ENCODE assay signal across 17 cellular contexts in genomic region chr7:66269978-66270377, GRCh38.
DNase-seq lines count a peak whose midpoint lies in the region; ATAC-seq, FAIRE-seq and TF ChIP-seq lines count a peak whose summit lies in the region.
"Had no signal": no experiment of that assay in that cellular context is flagged by ENCODE, and none has a peak within 500 bp of the region (broad histone marks: within the 10 kb centered on the region; RNA-seq: fewer than 3 reads in every experiment).

No MANE protein-coding gene starts in this region.

- H3K9me1 ChIP-seq in K562 (ENCODE audit: control insufficient read depth, insufficient read depth, low read length), result no peaks in the 10 kb centered on the region

- H3K4me3 ChIP-seq in SK-N-MC (no peak overlapping the region), K562 (no peak overlapping the region)

- H4K20me1 ChIP-seq in K562 (replicated peaks; ENCODE audit: control insufficient read depth, insufficient read depth, low read length), result no peaks in the 10 kb centered on the region

- DNase-seq in SK-N-MC (ENCODE audit: low read depth, low spot score) (no peak), K562 (ENCODE audit: extremely low read depth in 1 of 4, low spot score in 3 of 4) (peak in 1 of 4 experiments; percentile 7), nephron progenitor cell (no peak), natural killer cell (no peak)
- no peak for DNase-seq in activated T-cell treated with anti-CD3 and anti-CD28 coated beads, Interleukin-2, amount 50 U/mL, for 48 hours
- DNase-seq: C1 segment of cervical spinal cord; Calu3; CD4-positive, alpha-beta memory T cell; COR-L47; DMS153; DND-41; GOT3; H7; HCEC 1CT had no signal

- peaks cover 3% of the 10 kb centered on the region for H3K27me3 Mint-ChIP-seq in nephron progenitor cell (ENCODE audit: low read depth, poor library complexity)
- H3K27me3 Mint-ChIP-seq in natural killer cell (ENCODE audit: low read depth in 2 of 2), result peaks cover 0 to 2% of the 10 kb centered on the region in 2 donors

- no peaks in the 10 kb centered on the region; a peak in 1 of 5 replicates for H3K27me3 ChIP-seq in K562 (ENCODE audit: control insufficient read depth in 2 of 2, insufficient read depth in 2 of 2, low read length in 2 of 2)

- H3K4me3 Mint-ChIP-seq in nephron progenitor cell, result no peak overlapping the region
- no peak overlapping the region for H3K4me3 Mint-ChIP-seq in natural killer cell
- H3K4me3 Mint-ChIP-seq: CD4-positive, alpha-beta memory T cell had no signal

- no peak for TF ChIP-seq CTCF in K562 (IDR thresholded peaks at IDR 0.05 in 2 of 3, conservative IDR thresholded peaks at IDR 0.05 in 1 of 3; ENCODE audit: insufficient read depth in 2 of 3, low read depth in 1 of 3, low read length in 3 of 3)
- no peak for TF ChIP-seq CTCF in nephron progenitor cell (IDR thresholded peaks at IDR 0.05)
- TF ChIP-seq CTCF in natural killer cell (IDR thresholded peaks at IDR 0.05), result no peak

- no peaks in the 10 kb centered on the region for H3K4me1 ChIP-seq in K562 (replicated peaks in 1 of 2; ENCODE audit: control insufficient read depth in 2 of 2, insufficient read depth in 2 of 2, low read length in 2 of 2)

- no peaks in the 10 kb centered on the region for H3K79me2 ChIP-seq in K562 (ENCODE audit: control insufficient read depth, insufficient read depth, low read length)

- BruUV-seq in K562 (replicated peaks; lab: Mats Ljungman, UMichigan), result no TSS peak

- no peaks in the 10 kb centered on the region for H3K36me3 ChIP-seq in SK-N-MC (ENCODE audit: insufficient read depth, low read length)
- H3K36me3 ChIP-seq in K562 (ENCODE audit: control insufficient read depth, insufficient read depth, low read length), result no peaks in the 10 kb centered on the region

- WGBS in K562 (ENCODE audit: insufficient coverage, low coverage, missing lambda C conversion rate), result 6% methylated on average over 1 of the region's 1 CpG

- H3K27ac Mint-ChIP-seq in nephron progenitor cell, result peak overlapping the region; percentile 47
- no peak overlapping the region for H3K27ac Mint-ChIP-seq in natural killer cell
- H3K27ac Mint-ChIP-seq: CD4-positive, alpha-beta memory T cell had no signal

- H3K27ac ChIP-seq in SK-N-MC, result peak overlapping the region; percentile 13; the same call in 1 of the 2 replicates
- H3K27ac ChIP-seq in K562 (ENCODE audit: extremely low read depth, low read depth, low read length), result no peak overlapping the region

- intact Hi-C loops in K562 (cut with micrococcal nuclease), result no loop called here
- intact Hi-C loops in natural killer cell (cut with micrococcal nuclease), result no loop called here

- TF ChIP-seq EP300 in K562 (IDR thresholded peaks at IDR 0.05; ENCODE audit: low read length), result no peak

- no peak overlapping the region for H2AFZ ChIP-seq in K562 (ENCODE audit: low read depth, low read length)

- H3K9ac ChIP-seq in SK-N-MC (ENCODE audit: insufficient read length) (no peak overlapping the region), K562 (ENCODE audit: insufficient read depth in 1 of 2, low read depth in 2 of 2, low read length in 2 of 2) (no peak overlapping the region)

- no peak overlapping the region for H3K4me2 ChIP-seq in K562 (ENCODE audit: insufficient read depth, low read length)

- H3K9me3 ChIP-seq in SK-N-MC (ENCODE audit: low read depth, low read length) (peaks cover 6% of the 10 kb centered on the region; the same call in 1 of the 2 replicates), K562 (replicated peaks; ENCODE audit: control insufficient read depth, insufficient read depth, low read depth, low read length) (peaks cover 12% of the 10 kb centered on the region)

- H3K9me3 Mint-ChIP-seq in nephron progenitor cell, result peaks cover 52% of the 10 kb centered on the region
- H3K9me3 Mint-ChIP-seq in natural killer cell, result peaks cover 5 to 7% of the 10 kb centered on the region in 2 donors

- no peaks in the 10 kb centered on the region for H3K4me1 Mint-ChIP-seq in nephron progenitor cell
- H3K4me1 Mint-ChIP-seq in natural killer cell, result peaks cover 0 to 5% of the 10 kb centered on the region in 2 donors
- H3K4me1 Mint-ChIP-seq: CD4-positive, alpha-beta memory T cell had no signal

- CTCF ChIA-PET in K562 (lab: Yijun Ruan, JAX; ENCODE audit: low intra/inter-chr PET ratio), result no interaction called here

- FAIRE-seq in K562 (lab: Jason Lieb, UNC), result no peak
- FAIRE-seq: G401.6, GM12892 had no signal

- POLR2A ChIA-PET in K562 (lab: Yijun Ruan, JAX), result interaction anchor here (1.0 kb wide), 1 partner anchor 10 kb away, joined by 3 read pairs; no protein-coding TSS in a partner anchor

- ATAC-seq in K562, result peak; percentile 42; the same call in 1 of the 3 replicates
- no peak for ATAC-seq in HG02885 (IDR thresholded peaks at IDR 0.05; ENCODE audit: poor library complexity, unreplicated experiment)
- no peak for ATAC-seq in natural killer cell

- no peak for TF ChIP-seq POLR2A in K562 (conservative IDR thresholded peaks at IDR 0.05)

- no peak for TF ChIP-seq RAD21 in K562 (CRISPR knock-in tag; conservative IDR thresholded peaks at IDR 0.05 in 1 of 2, IDR thresholded peaks at IDR 0.05 in 1 of 2)

- in situ Hi-C loops in K562 (cut with MboI), result no loop called here

- H3K36me3 Mint-ChIP-seq in nephron progenitor cell (ENCODE audit: low read depth) (peaks cover 61% of the 10 kb centered on the region), natural killer cell (peaks cover 11% of the 10 kb centered on the region)

TF ChIP-seq in K562, 482 proteins besides CTCF, POLR2A, EP300 and RAD21 (continues in another document):
- TF ChIP-seq, protein P1, sequence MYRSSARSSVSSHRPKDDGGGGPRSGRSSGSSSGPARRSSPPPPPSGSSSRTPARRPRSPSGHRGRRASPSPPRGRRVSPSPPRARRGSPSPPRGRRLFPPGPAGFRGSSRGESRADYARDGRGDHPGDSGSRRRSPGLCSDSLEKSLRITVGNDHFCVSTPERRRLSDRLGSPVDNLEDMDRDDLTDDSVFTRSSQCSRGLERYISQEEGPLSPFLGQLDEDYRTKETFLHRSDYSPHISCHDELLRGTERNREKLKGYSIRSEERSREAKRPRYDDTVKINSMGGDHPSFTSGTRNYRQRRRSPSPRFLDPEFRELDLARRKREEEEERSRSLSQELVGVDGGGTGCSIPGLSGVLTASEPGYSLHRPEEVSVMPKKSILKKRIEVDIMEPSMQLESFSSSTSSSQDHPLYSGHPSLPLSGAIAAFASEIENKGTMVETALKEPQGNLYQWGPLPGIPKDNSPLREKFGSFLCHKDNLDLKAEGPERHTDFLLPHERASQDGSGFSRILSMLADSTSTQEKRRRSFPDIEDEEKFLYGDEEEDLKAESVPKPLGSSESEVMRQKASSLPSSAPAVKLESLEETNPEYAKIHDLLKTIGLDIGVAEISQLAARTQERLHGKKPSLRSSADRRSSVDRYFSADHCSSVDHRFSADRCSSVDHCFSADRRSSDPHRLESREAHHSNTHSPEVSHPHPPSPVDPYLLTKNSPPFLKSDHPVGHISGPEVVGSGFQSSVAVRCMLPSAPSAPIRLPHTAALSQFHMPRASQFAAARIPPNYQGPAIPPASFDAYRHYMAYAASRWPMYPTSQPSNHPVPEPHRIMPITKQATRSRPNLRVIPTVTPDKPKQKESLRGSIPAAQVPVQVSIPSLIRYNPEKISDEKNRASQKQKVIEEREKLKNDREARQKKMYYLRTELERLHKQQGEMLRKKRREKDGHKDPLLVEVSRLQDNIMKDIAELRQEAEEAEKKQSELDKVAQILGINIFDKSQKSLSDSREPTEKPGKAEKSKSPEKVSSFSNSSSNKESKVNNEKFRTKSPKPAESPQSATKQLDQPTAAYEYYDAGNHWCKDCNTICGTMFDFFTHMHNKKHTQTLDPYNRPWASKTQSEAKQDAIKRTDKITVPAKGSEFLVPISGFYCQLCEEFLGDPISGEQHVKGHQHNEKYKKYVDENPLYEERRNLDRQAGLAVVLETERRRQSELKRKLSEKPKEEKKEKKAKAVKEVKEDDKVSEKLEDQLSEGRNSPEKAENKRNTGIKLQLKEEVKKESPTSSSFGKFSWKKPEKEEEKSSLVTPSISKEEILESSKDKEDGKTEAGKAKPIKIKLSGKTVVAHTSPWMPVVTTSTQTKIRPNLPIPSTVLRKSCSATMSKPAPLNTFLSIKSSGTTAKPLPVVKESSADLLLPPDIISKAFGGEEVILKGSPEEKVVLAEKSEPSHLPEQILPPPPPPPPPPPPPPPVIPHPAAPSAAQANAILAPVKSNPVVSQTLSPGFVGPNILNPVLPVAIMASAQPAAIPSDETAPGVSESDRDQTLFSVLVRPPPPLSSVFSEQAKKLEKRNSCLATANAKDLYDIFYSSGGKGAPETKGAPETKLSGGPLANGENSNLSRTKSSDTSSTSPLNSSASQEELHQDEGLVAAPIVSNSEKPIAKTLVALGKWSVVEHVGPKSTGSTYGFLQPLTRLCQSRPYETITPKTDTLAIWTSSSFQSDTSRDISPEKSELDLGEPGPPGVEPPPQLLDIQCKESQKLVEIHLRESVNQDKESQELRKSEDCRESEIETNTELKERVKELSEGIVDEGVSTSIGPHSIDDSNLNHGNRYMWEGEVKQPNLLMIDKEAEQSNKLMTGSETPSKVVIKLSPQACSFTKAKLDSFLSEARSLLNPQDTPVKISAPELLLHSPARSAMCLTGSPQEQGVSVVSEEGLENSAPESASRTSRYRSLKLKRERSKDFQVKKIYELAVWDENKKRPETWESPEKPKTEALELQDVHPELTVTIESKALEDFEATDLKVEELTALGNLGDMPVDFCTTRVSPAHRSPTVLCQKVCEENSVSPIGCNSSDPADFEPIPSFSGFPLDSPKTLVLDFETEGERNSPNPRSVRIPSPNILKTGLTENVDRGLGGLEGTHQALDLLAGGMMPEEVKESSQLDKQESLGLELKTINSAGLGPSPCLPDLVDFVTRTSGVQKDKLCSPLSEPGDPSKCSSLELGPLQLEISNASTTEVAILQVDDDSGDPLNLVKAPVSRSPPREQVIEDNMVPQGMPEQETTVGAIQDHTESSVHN (IDR thresholded peaks at IDR 0.05; ENCODE audit: borderline replicate concordance in 1 of 2, low read depth in 1 of 2), result no peak
- no peak for TF ChIP-seq ZNF124 (CRISPR knock-in tag; IDR thresholded peaks at IDR 0.05)
- TF ChIP-seq CTBP1 (IDR thresholded peaks at IDR 0.05; ENCODE audit: borderline replicate concordance), result no peak
- TF ChIP-seq ETV6 (IDR thresholded peaks at IDR 0.05; ENCODE audit: borderline replicate concordance in 1 of 2, low read depth in 2 of 2, low read length in 1 of 2), result no peak
- TF ChIP-seq ETV6 (CRISPR knock-in tag; IDR thresholded peaks at IDR 0.05; ENCODE audit: borderline replicate concordance), result no peak
- TF ChIP-seq JUNB (CRISPR knock-in tag; conservative IDR thresholded peaks at IDR 0.05), result no peak
- no peak for TF ChIP-seq TFAM (CRISPR knock-in tag; conservative IDR thresholded peaks at IDR 0.05)
- no peak for TF ChIP-seq HMG20A (CRISPR knock-in tag; conservative IDR thresholded peaks at IDR 0.05)
- no peak for TF ChIP-seq POLR2B (IDR thresholded peaks at IDR 0.05; ENCODE audit: low read depth, partially characterized antibody)
